8 cellular contexts compared by ENCODE assay signal in genomic region chr9:21153688-21154608, GRCh38. TPM values are rescaled to one million over a fixed set of nuclear protein-coding genes. Genes with fewer than 3 reads are reported as not detected.
A peak's percentile ranks its signal among the peaks of the same experiment; 100 is the strongest.
DNase-seq lines count a peak whose midpoint lies in the region; ATAC-seq, FAIRE-seq and TF ChIP-seq lines count a peak whose summit lies in the region.

No MANE protein-coding gene starts in this region.

- no peak overlapping the region for H3K4me3 Mint-ChIP-seq in activated CD4-positive, alpha-beta T cell treated with anti-CD3 and anti-CD28 coated beads, Interleukin-2, amount 10 ng/mL, durations not matched to agents 7 days and 5 days
- H3K4me3 Mint-ChIP-seq in activated CD8-positive, alpha-beta T cell treated with anti-CD3 and anti-CD28 coated beads, Interleukin-2, amount 10 ng/mL, durations not matched to agents 7 days and 5 days = no peak overlapping the region

- H3K27ac Mint-ChIP-seq in activated CD4-positive, alpha-beta T cell treated with anti-CD3 and anti-CD28 coated beads, Interleukin-2, amount 10 ng/mL, durations not matched to agents 7 days and 5 days = no peak overlapping the region
- no peak overlapping the region for H3K27ac Mint-ChIP-seq in activated CD8-positive, alpha-beta T cell treated with anti-CD3 and anti-CD28 coated beads, Interleukin-2, amount 10 ng/mL, durations not matched to agents 7 days and 5 days

- peaks cover 18% of the 10 kb centered on the region for H3K36me3 Mint-ChIP-seq in activated CD4-positive, alpha-beta T cell treated with anti-CD3 and anti-CD28 coated beads, Interleukin-2, amount 10 ng/mL, durations not matched to agents 7 days and 5 days (ENCODE audit: low read depth)
- H3K36me3 Mint-ChIP-seq in activated CD8-positive, alpha-beta T cell treated with anti-CD3 and anti-CD28 coated beads, Interleukin-2, amount 10 ng/mL, durations not matched to agents 7 days and 5 days (ENCODE audit: low read depth) = peaks cover 13% of the 10 kb centered on the region

- H3K4me1 Mint-ChIP-seq in activated CD4-positive, alpha-beta T cell treated with anti-CD3 and anti-CD28 coated beads, Interleukin-2, amount 10 ng/mL, durations not matched to agents 7 days and 5 days = peaks cover 22% of the 10 kb centered on the region
- peaks cover 23% of the 10 kb centered on the region for H3K4me1 Mint-ChIP-seq in activated CD8-positive, alpha-beta T cell treated with anti-CD3 and anti-CD28 coated beads, Interleukin-2, amount 10 ng/mL, durations not matched to agents 7 days and 5 days (ENCODE audit: low read depth)

- POLR2A ChIA-PET in activated CD4-positive, alpha-beta T cell treated with anti-CD3 and anti-CD28 coated beads, Interleukin-2, amount 10 ng/mL, durations not matched to agents 7 days and 5 days (lab: Charles Lee) = no interaction called here
- POLR2A ChIA-PET in activated CD8-positive, alpha-beta T cell treated with anti-CD3 and anti-CD28 coated beads, Interleukin-2, amount 10 ng/mL, durations not matched to agents 7 days and 5 days (lab: Charles Lee) = no interaction called here

- TF ChIP-seq POLR2A in H54 (IDR thresholded peaks at IDR 0.05; ENCODE audit: low read depth, low read length) = no peak

- H3K9me3 Mint-ChIP-seq in activated CD4-positive, alpha-beta T cell treated with anti-CD3 and anti-CD28 coated beads, Interleukin-2, amount 10 ng/mL, durations not matched to agents 7 days and 5 days = peaks cover 18% of the 10 kb centered on the region
- peaks cover 12% of the 10 kb centered on the region for H3K9me3 Mint-ChIP-seq in activated CD8-positive, alpha-beta T cell treated with anti-CD3 and anti-CD28 coated beads, Interleukin-2, amount 10 ng/mL, durations not matched to agents 7 days and 5 days (ENCODE audit: insufficient read depth)

- FAIRE-seq in H54 (lab: Jason Lieb, UNC) = peak; percentile 91

- H3K27me3 Mint-ChIP-seq in activated CD4-positive, alpha-beta T cell treated with anti-CD3 and anti-CD28 coated beads, Interleukin-2, amount 10 ng/mL, durations not matched to agents 7 days and 5 days = peaks cover 22% of the 10 kb centered on the region
- H3K27me3 Mint-ChIP-seq in activated CD8-positive, alpha-beta T cell treated with anti-CD3 and anti-CD28 coated beads, Interleukin-2, amount 10 ng/mL, durations not matched to agents 7 days and 5 days (ENCODE audit: low read depth) = peaks cover 4% of the 10 kb centered on the region

- CTCF ChIA-PET in activated CD4-positive, alpha-beta T cell treated with anti-CD3 and anti-CD28 coated beads, Interleukin-2, amount 10 ng/mL, durations not matched to agents 7 days and 5 days (lab: Charles Lee) = interaction anchor here (0.6 to 1.1 kb wide), 5 partner anchors 9 to 525 kb away, joined by 3 to 4 read pairs (median 3); no protein-coding TSS in a partner anchor
- CTCF ChIA-PET in activated CD8-positive, alpha-beta T cell treated with anti-CD3 and anti-CD28 coated beads, Interleukin-2, amount 10 ng/mL, durations not matched to agents 7 days and 5 days (lab: Charles Lee) = interaction anchor here (0.6 to 2.2 kb wide), 23 partner anchors 9 to 1227 kb away, joined by 3 to 18 read pairs (median 4); partner anchors contain the start of genes IFNA21 and IFNW1

- TF ChIP-seq CTCF in LNCAP (IDR thresholded peaks at IDR 0.05) (peak; percentile 45; the same call in 1 of the 2 replicates), left lung (IDR thresholded peaks at IDR 0.05) (no peak)

- no peaks in the 10 kb centered on the region for H3K36me3 ChIP-seq in left lung

- peak; percentile 93 for ATAC-seq in activated CD8-positive, alpha-beta T cell treated with anti-CD3 and anti-CD28 coated beads, Interleukin-2, amount 10 ng/mL, durations not matched to agents 7 days and 5 days
- ATAC-seq in left lung = peak; percentile 53

- DNase-seq in activated CD4-positive, alpha-beta T cell treated with anti-CD3 and anti-CD28 coated beads, Interleukin-2, amount 10 ng/mL, durations not matched to agents 7 days and 5 days = peak; percentile 45
- no peak for DNase-seq in activated CD4-positive, alpha-beta T cell treated with anti-CD3 and anti-CD28 coated beads for 1 hour
- DNase-seq in H54 (ENCODE audit: insufficient read length, low spot score) (peak; percentile 12), left lung (no peak), COR-L47 (lab: John Stamatoyannopoulos, UW) (no peak), NOMO-1 (lab: John Stamatoyannopoulos, UW; ENCODE audit: unreplicated experiment in 2 of 2) (no peak)
- peak; percentile 56 for DNase-seq in activated CD8-positive, alpha-beta T cell treated with anti-CD3 and anti-CD28 coated beads, Interleukin-2, amount 10 ng/mL, durations not matched to agents 7 days and 5 days

- intact Hi-C loops in left lung (cut with DNase I) = no loop called here

- no peaks in the 10 kb centered on the region for H3K9me3 ChIP-seq in left lung

- no peaks in the 10 kb centered on the region for H3K27me3 ChIP-seq in left lung

- H3K27ac ChIP-seq in left lung = no peak overlapping the region

- H3K4me3 ChIP-seq in left lung = no peak overlapping the region

- H3K4me1 ChIP-seq in left lung = peaks cover 0 to 14% of the 10 kb centered on the region in 2 donors

RNA-seq across cellular contexts. Expression of gene IFNW1, which starts 12.3 kb away (rescaled TPM):
- total RNA-seq in activated CD4-positive, alpha-beta T cell treated with anti-CD3 and anti-CD28 coated beads, Interleukin-2, amount 10 ng/mL, durations not matched to agents 7 days and 5 days = not detected
- not detected for total RNA-seq in activated CD8-positive, alpha-beta T cell treated with anti-CD3 and anti-CD28 coated beads, Interleukin-2, amount 10 ng/mL, durations not matched to agents 7 days and 5 days
- total RNA-seq in left lung = not detected

RNA-seq across cellular contexts. Expression of gene IFNA21, which starts 12.5 kb away (rescaled TPM):
- total RNA-seq in activated CD4-positive, alpha-beta T cell treated with anti-CD3 and anti-CD28 coated beads, Interleukin-2, amount 10 ng/mL, durations not matched to agents 7 days and 5 days = not detected
- not detected for total RNA-seq in activated CD8-positive, alpha-beta T cell treated with anti-CD3 and anti-CD28 coated beads, Interleukin-2, amount 10 ng/mL, durations not matched to agents 7 days and 5 days
- total RNA-seq in left lung = not detected

RNA-seq across cellular contexts. Expression of gene IFNA4, which starts 33.4 kb away (rescaled TPM):
- not detected for total RNA-seq in activated CD4-positive, alpha-beta T cell treated with anti-CD3 and anti-CD28 coated beads, Interleukin-2, amount 10 ng/mL, durations not matched to agents 7 days and 5 days
- total RNA-seq in activated CD8-positive, alpha-beta T cell treated with anti-CD3 and anti-CD28 coated beads, Interleukin-2, amount 10 ng/mL, durations not matched to agents 7 days and 5 days = not detected
- not detected for total RNA-seq in left lung

RNA-seq across cellular contexts. Expression of gene IFNA7, which starts 48.1 kb away (rescaled TPM):
- total RNA-seq in activated CD4-positive, alpha-beta T cell treated with anti-CD3 and anti-CD28 coated beads, Interleukin-2, amount 10 ng/mL, durations not matched to agents 7 days and 5 days = not detected
- total RNA-seq in activated CD8-positive, alpha-beta T cell treated with anti-CD3 and anti-CD28 coated beads, Interleukin-2, amount 10 ng/mL, durations not matched to agents 7 days and 5 days = not detected
- not detected for total RNA-seq in left lung

RNA-seq across cellular contexts. Expression of gene IFNA10, which starts 53.0 kb away (rescaled TPM):
- not detected for total RNA-seq in activated CD4-positive, alpha-beta T cell treated with anti-CD3 and anti-CD28 coated beads, Interleukin-2, amount 10 ng/mL, durations not matched to agents 7 days and 5 days
- total RNA-seq in activated CD8-positive, alpha-beta T cell treated with anti-CD3 and anti-CD28 coated beads, Interleukin-2, amount 10 ng/mL, durations not matched to agents 7 days and 5 days = not detected
- not detected for total RNA-seq in left lung

Comparison
In these comparisons a context has a peak if more than half of its experiments do, and no peak if none do; other contexts are left out.
1. DNase-seq: peak in activated CD4-positive, alpha-beta T cell treated with anti-CD3 and anti-CD28 coated beads, Interleukin-2, amount 10 ng/mL, durations not matched to agents 7 days and 5 days (single experiment), H54 (single experiment) and activated CD8-positive, alpha-beta T cell treated with anti-CD3 and anti-CD28 coated beads, Interleukin-2, amount 10 ng/mL, durations not matched to agents 7 days and 5 days (single experiment); none in activated CD4-positive, alpha-beta T cell treated with anti-CD3 and anti-CD28 coated beads for 1 hour (single experiment), left lung (0 of 2), COR-L47 (single experiment) and NOMO-1 (0 of 2).